1 cellular context compared by ENCODE assay signal in the genomic region with DNA sequence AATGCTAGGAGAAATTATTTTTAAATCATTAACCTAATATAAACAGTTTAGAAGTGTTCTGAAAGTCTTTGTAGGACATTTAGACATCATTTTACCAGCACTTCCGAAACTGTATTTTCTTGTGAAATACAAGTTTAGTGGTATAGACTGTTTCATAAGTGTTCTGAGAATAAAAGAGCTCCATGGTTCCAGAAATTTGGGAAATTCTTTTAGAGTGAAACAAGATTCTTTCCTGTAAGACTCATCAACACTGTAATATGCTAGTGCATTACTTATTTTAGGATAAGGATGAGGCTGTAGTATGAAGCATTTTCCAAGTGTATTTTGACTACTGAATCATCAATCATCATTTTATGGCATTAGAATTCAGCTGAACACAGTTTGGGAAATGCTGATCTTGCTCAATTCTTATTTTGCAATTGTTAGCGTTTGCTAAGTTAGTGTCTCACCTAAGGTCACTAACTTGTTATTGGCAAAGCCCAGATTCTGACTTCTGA.
TF ChIP-seq lines count a peak whose summit lies in the region.

No MANE protein-coding gene starts in this region.

TF ChIP-seq in endothelial cell of umbilical vein, 7 proteins besides CTCF, POLR2A, EP300 and RAD21:
- peak; percentile 38 for TF ChIP-seq FOS (IDR thresholded peaks at IDR 0.05; ENCODE audit: borderline replicate concordance, insufficient read depth, low read length)
- no peak for TF ChIP-seq MYC (IDR thresholded peaks at IDR 0.05; ENCODE audit: low read depth, low read length)
- TF ChIP-seq GATA2 (IDR thresholded peaks at IDR 0.05; ENCODE audit: insufficient read depth, insufficient read length, low read depth, low read length) = no peak
